14 cellular contexts compared by ENCODE assay signal in genomic region chr1:231827337-231828105, GRCh38.
DNase-seq lines count a peak whose midpoint lies in the region; ATAC-seq, FAIRE-seq and TF ChIP-seq lines count a peak whose summit lies in the region.
"Had no signal": no experiment of that assay in that cellular context is flagged by ENCODE, and none has a peak within 500 bp of the region (broad histone marks: within the 10 kb centered on the region; RNA-seq: fewer than 3 reads in every experiment).

No MANE protein-coding gene starts in this region.

- no peak for TF ChIP-seq POLR2A in H54 (IDR thresholded peaks at IDR 0.05; ENCODE audit: low read depth, low read length)

- no peak for ATAC-seq in GM19452 (IDR thresholded peaks at IDR 0.05; ENCODE audit: unreplicated experiment)
- no peak for ATAC-seq in HG03045 (IDR thresholded peaks at IDR 0.05; ENCODE audit: unreplicated experiment)

- FAIRE-seq in endometrium (lab: Jason Lieb, UNC) = peak; percentile 33
- FAIRE-seq in H54 (lab: Jason Lieb, UNC) = no peak

- H3K4me3 Mint-ChIP-seq in mesothelial cell of epicardium = no peak overlapping the region
- H3K4me3 Mint-ChIP-seq: activated CD4-positive, alpha-beta T cell treated with anti-CD3 and anti-CD28 coated beads, Interleukin-2, amount 10 ng/mL, durations not matched to agents 7 days and 5 days had no signal

- peak overlapping the region; percentile 77 for H3K27ac Mint-ChIP-seq in mesothelial cell of epicardium
- H3K27ac Mint-ChIP-seq: activated CD4-positive, alpha-beta T cell treated with anti-CD3 and anti-CD28 coated beads, Interleukin-2, amount 10 ng/mL, durations not matched to agents 7 days and 5 days had no signal

- DNase-seq in COLO829 (ENCODE audit: low spot score) (peak; percentile 19), NCI-H446 treated with DMSO at 0.1 percent for 48 hours (lab: John Stamatoyannopoulos, UW) (peak; percentile 14), mesothelial cell of epicardium (ENCODE audit: low spot score in 2 of 2, unreplicated experiment in 2 of 2) (no peak), putamen (ENCODE audit: low spot score) (no peak), H54 (ENCODE audit: insufficient read length, low spot score) (no peak)
- DNase-seq: activated CD4-positive, alpha-beta T cell treated with anti-CD3 and anti-CD28 coated beads, Interleukin-2, amount 10 ng/mL, durations not matched to agents 7 days and 5 days; activated effector memory CD4-positive, alpha-beta T cell treated with Interleukin-2 at 50 U/mL for 16 hours; colonic mucosa; NCI-H510A treated with DMSO at 0.1 percent for 48 hours; sigmoid colon; uterus had no signal

- no peak for TF ChIP-seq CTCF in mesothelial cell of epicardium (IDR thresholded peaks at IDR 0.05; ENCODE audit: unreplicated experiment)

- H3K27me3 Mint-ChIP-seq in mesothelial cell of epicardium (ENCODE audit: low read depth) = no peaks in the 10 kb centered on the region
- H3K27me3 Mint-ChIP-seq: activated CD4-positive, alpha-beta T cell treated with anti-CD3 and anti-CD28 coated beads, Interleukin-2, amount 10 ng/mL, durations not matched to agents 7 days and 5 days had no signal

- peaks cover 13% of the 10 kb centered on the region for H3K4me1 Mint-ChIP-seq in mesothelial cell of epicardium
- H3K4me1 Mint-ChIP-seq: activated CD4-positive, alpha-beta T cell treated with anti-CD3 and anti-CD28 coated beads, Interleukin-2, amount 10 ng/mL, durations not matched to agents 7 days and 5 days had no signal

- no peaks in the 10 kb centered on the region for H3K9me3 Mint-ChIP-seq in mesothelial cell of epicardium
- H3K9me3 Mint-ChIP-seq: activated CD4-positive, alpha-beta T cell treated with anti-CD3 and anti-CD28 coated beads, Interleukin-2, amount 10 ng/mL, durations not matched to agents 7 days and 5 days had no signal

- no peaks in the 10 kb centered on the region for H3K36me3 Mint-ChIP-seq in mesothelial cell of epicardium

Comparison
In these comparisons a context has a peak if more than half of its experiments do, and no peak if none do; other contexts are left out.
1. DNase-seq: peak in COLO829 (single experiment) and NCI-H446 treated with DMSO at 0.1 percent for 48 hours (single experiment); none in mesothelial cell of epicardium (0 of 2), putamen (single experiment) and H54 (single experiment).